In genomic region chr7:43559171-43559938, GRCh38 we compare ENCODE assay signal across 23 cellular contexts. TPM values are rescaled to one million over a fixed set of nuclear protein-coding genes. Genes with fewer than 3 reads are reported as not detected.
DNase-seq lines count a peak whose midpoint lies in the region; ATAC-seq, FAIRE-seq and TF ChIP-seq lines count a peak whose summit lies in the region.
"Had no signal": no experiment of that assay in that cellular context is flagged by ENCODE, and none has a peak within 500 bp of the region (broad histone marks: within the 10 kb centered on the region; RNA-seq: fewer than 3 reads in every experiment).

No MANE protein-coding gene starts in this region.

- TF ChIP-seq CTCF in K562 (IDR thresholded peaks at IDR 0.05 in 2 of 3, conservative IDR thresholded peaks at IDR 0.05 in 1 of 3; ENCODE audit: insufficient read depth in 2 of 3, low read depth in 1 of 3, low read length in 3 of 3) = no peak
- TF ChIP-seq CTCF in keratinocyte (optimal IDR thresholded peaks at IDR 0.05 in 1 of 3, IDR thresholded peaks at IDR 0.05 in 1 of 3, conservative IDR thresholded peaks at IDR 0.05 in 1 of 3; ENCODE audit: extremely low read depth in 1 of 3, insufficient read depth in 2 of 3, low read length in 3 of 3) = no peak
- no peak for TF ChIP-seq CTCF in brain microvascular endothelial cell (IDR thresholded peaks at IDR 0.05; ENCODE audit: low read depth, low read length, missing control alignments)

- H3K79me2 ChIP-seq in K562 (ENCODE audit: control insufficient read depth, insufficient read depth, low read length) (no peaks in the 10 kb centered on the region), keratinocyte (ENCODE audit: control insufficient read depth, insufficient read depth, low read length) (no peaks in the 10 kb centered on the region)

- H3K36me3 ChIP-seq in K562 (ENCODE audit: control insufficient read depth, insufficient read depth, low read length) (no peaks in the 10 kb centered on the region), keratinocyte (ENCODE audit: control insufficient read depth in 2 of 2, extremely low read depth in 1 of 2, insufficient read depth in 2 of 2, low read length in 2 of 2) (no peaks in the 10 kb centered on the region), brain microvascular endothelial cell (replicated peaks) (no peaks in the 10 kb centered on the region)
- H3K36me3 ChIP-seq: SJSA1 had no signal

- H2AFZ ChIP-seq in K562 (ENCODE audit: low read depth, low read length) = no peak overlapping the region
- no peak overlapping the region for H2AFZ ChIP-seq in keratinocyte (ENCODE audit: control insufficient read depth, low read length)
- H2AFZ ChIP-seq: PC-9 had no signal

- no peak overlapping the region for H3K4me2 ChIP-seq in K562 (ENCODE audit: insufficient read depth, low read length)
- H3K4me2 ChIP-seq in keratinocyte (ENCODE audit: control insufficient read depth, extremely low read depth, insufficient read depth, low read depth, low read length) = no peak overlapping the region
- H3K4me2 ChIP-seq: KMS-11, PC-9 had no signal

- H3K4me3 ChIP-seq in K562 (no peak overlapping the region), keratinocyte (ENCODE audit: control insufficient read depth in 2 of 3, extremely low read depth in 1 of 3, insufficient read depth in 2 of 3, low read depth in 1 of 3, low read length in 3 of 3) (no peak overlapping the region), brain microvascular endothelial cell (ENCODE audit: low read depth, low read length) (no peak overlapping the region)
- H3K4me3 ChIP-seq: PC-9, SJSA1 had no signal

- H3K27ac ChIP-seq in K562 (ENCODE audit: extremely low read depth, low read depth, low read length) (no peak overlapping the region), keratinocyte (ENCODE audit: control insufficient read depth, insufficient read depth, low read length) (no peak overlapping the region), brain microvascular endothelial cell (no peak overlapping the region)
- H3K27ac ChIP-seq: 22Rv1, C4-2B, KMS-11, PC-9, SJSA1 had no signal

- FAIRE-seq in K562 (lab: Jason Lieb, UNC) = no peak
- peak; percentile 17 for FAIRE-seq in keratinocyte (lab: Jason Lieb, UNC)
- FAIRE-seq: GM19239, H54 had no signal

- in situ Hi-C loops in K562 (cut with MboI) (no loop called here), brain microvascular endothelial cell (cut with HindIII; ENCODE audit: low pct_ligation_motif_present, low sequenced_read_pairs) (no loop called here)

- TF ChIP-seq POLR2A in K562 (conservative IDR thresholded peaks at IDR 0.05) = no peak

- dilution Hi-C loops in keratinocyte (cut with MboI; ENCODE audit: extremely low pct_ligation_motif_present, low sequenced_read_pairs) = no loop called here

- intact Hi-C loops in K562 (cut with micrococcal nuclease) = no loop called here

- H4K20me1 ChIP-seq in K562 (replicated peaks; ENCODE audit: control insufficient read depth, insufficient read depth, low read length) (no peaks in the 10 kb centered on the region), keratinocyte (ENCODE audit: control insufficient read depth, extremely low read depth, insufficient read depth, low read length) (no peaks in the 10 kb centered on the region)

- DNase-seq in NOMO-1 treated with DMSO at 0.1 percent for 48 hours (lab: John Stamatoyannopoulos, UW; ENCODE audit: unreplicated experiment) (peak; percentile 50), NOMO-1 treated with dmso at 0.1 percent for 144 hours (lab: John Stamatoyannopoulos, UW; ENCODE audit: unreplicated experiment) (no peak), MV-4-11 (lab: John Stamatoyannopoulos, UW) (peak; percentile 37), K562 (ENCODE audit: extremely low read depth in 1 of 4, low spot score in 3 of 4) (no peak), keratinocyte (ENCODE audit: low read depth, low spot score) (no peak), NCI-H69 (lab: John Stamatoyannopoulos, UW) (no peak), brain microvascular endothelial cell (no peak)
- no peak for DNase-seq in activated T-cell treated with anti-CD3 and anti-CD28 coated beads, Interleukin-2, amount 50 U/mL, for 1 hour
- DNase-seq: Calu3, DMS79 treated with DMSO at 0.1 percent for 48 hours, IMR-90, NCI-H2029, NCI-H526 treated with DMSO at 0.1 percent for 48 hours, PC-9, Right ventricle myocardium superior, RPMI8226, T-cell had no signal

- POLR2A ChIA-PET in K562 (lab: Yijun Ruan, JAX) = interaction anchor here (0.7 to 1.7 kb wide), 2 partner anchors 10 to 22 kb away, joined by 4 to 5 read pairs; no protein-coding TSS in a partner anchor

- TF ChIP-seq EP300 in K562 (IDR thresholded peaks at IDR 0.05; ENCODE audit: low read length) = no peak

- no peak for ATAC-seq in K562
- ATAC-seq: T-cell had no signal

- TF ChIP-seq RAD21 in K562 (CRISPR knock-in tag; conservative IDR thresholded peaks at IDR 0.05 in 1 of 2, IDR thresholded peaks at IDR 0.05 in 1 of 2) = no peak

- no peaks in the 10 kb centered on the region for H3K9me3 ChIP-seq in K562 (replicated peaks; ENCODE audit: control insufficient read depth, insufficient read depth, low read depth, low read length)
- H3K9me3 ChIP-seq in keratinocyte (ENCODE audit: control insufficient read depth, low read depth, low read length) = no peaks in the 10 kb centered on the region
- H3K9me3 ChIP-seq: SJSA1 had no signal

- CTCF ChIA-PET in K562 (lab: Yijun Ruan, JAX; ENCODE audit: low intra/inter-chr PET ratio) = no interaction called here

- H3K9ac ChIP-seq in K562 (ENCODE audit: insufficient read depth in 1 of 2, low read depth in 2 of 2, low read length in 2 of 2) (no peak overlapping the region), keratinocyte (ENCODE audit: control insufficient read depth, extremely low read depth, insufficient read depth, low read length) (no peak overlapping the region)
- H3K9ac ChIP-seq: KMS-11 had no signal

- H3K4me1 ChIP-seq in K562 (replicated peaks in 1 of 2; ENCODE audit: control insufficient read depth in 2 of 2, insufficient read depth in 2 of 2, low read length in 2 of 2) (no peaks in the 10 kb centered on the region), keratinocyte (ENCODE audit: control insufficient read depth, extremely low read depth, insufficient read depth, low read length) (peaks cover 7% of the 10 kb centered on the region)

- H3K27me3 ChIP-seq in K562 (ENCODE audit: control insufficient read depth in 2 of 2, insufficient read depth in 2 of 2, low read length in 2 of 2) (peaks cover 45 to 51% of the 10 kb centered on the region in 2 experiments), keratinocyte (ENCODE audit: control insufficient read depth, extremely low read depth, insufficient read depth, low read length) (no peaks in the 10 kb centered on the region), brain microvascular endothelial cell (replicated peaks) (no peaks in the 10 kb centered on the region)
- H3K27me3 ChIP-seq: SJSA1 had no signal

- no TSS peak for BruUV-seq in K562 (replicated peaks; lab: Mats Ljungman, UMichigan)

- H3K9me1 ChIP-seq in K562 (ENCODE audit: control insufficient read depth, insufficient read depth, low read length) = no peaks in the 10 kb centered on the region
- H3K9me1 ChIP-seq in keratinocyte (ENCODE audit: control insufficient read depth, extremely low read depth, insufficient read depth, low read length) = no peaks in the 10 kb centered on the region

- 3% methylated on average over 14 of the region's 14 CpGs for WGBS in K562 (ENCODE audit: insufficient coverage, low coverage, missing lambda C conversion rate)

TF ChIP-seq in K562, 482 proteins besides CTCF, POLR2A, EP300 and RAD21 (continues in another document):
- TF ChIP-seq JUND (IDR thresholded peaks at IDR 0.05; ENCODE audit: borderline replicate concordance, low read depth, low read length) (peak; percentile 62; the same call in 1 of the 2 replicates), JUND (tag; IDR thresholded peaks at IDR 0.05; ENCODE audit: borderline replicate concordance, low read depth, low read length) (0 out of 3 replicates have a peak, but pooled peaks have one; percentile 44), L3MBTL2 (IDR thresholded peaks at IDR 0.05) (peak; percentile 53), ATF3 (IDR thresholded peaks at IDR 0.05) (peak; percentile 44), ATF3 (CRISPR knock-in tag; conservative IDR thresholded peaks at IDR 0.05) (no peak), FOXA3 (CRISPR knock-in tag; conservative IDR thresholded peaks at IDR 0.05 in 1 of 2, IDR thresholded peaks at IDR 0.05 in 1 of 2) (no peak)

RNA-seq across cellular contexts. Expression of gene STK17A, which starts 23.6 kb away (rescaled TPM):
- total RNA-seq in K562 (2011; cell fraction: chromatin; rRNA removed; ENCODE audit: low replicate concordance) = 5.0 and 18.0 TPM in 2 replicates
- total RNA-seq in K562 (2011; cell fraction: nucleolus; rRNA removed) = 3.5 and 4.2 TPM in 2 replicates
- total RNA-seq in K562 (2011; cell fraction: nucleoplasm; rRNA removed) = 8.7 and 17.8 TPM in 2 replicates
- total RNA-seq in K562 (2014; rRNA removed) (13.1 and 13.8 TPM in 2 replicates), K562 (2014; rRNA removed; fragmentation: Illumina TruSeq; extraction: Trizol) (16.3 and 19.5 TPM in 2 replicates), K562 (2015; rRNA removed; fragmentation: Illumina TruSeq; extraction: Trizol) (13.4 and 14.2 TPM in 2 replicates), K562 (2021) (12.3 and 13.7 TPM in 2 replicates)
- polyA plus RNA-seq in K562 (2011; rRNA removed) (6.7 and 11.5 TPM in 2 replicates), K562 (2014; fragmentation: Illumina TruSeq; extraction: Trizol) (12.3 and 14.6 TPM in 2 replicates), K562 (2014; fragmentation: Nextera tagmentation; extraction: Ambion mirVana) (1 to 10 TPM; 3.4 to 3.5 TPM), K562 (2014; rRNA removed) (10.1 and 13.2 TPM in 2 replicates), keratinocyte (33.6 to 81.3 TPM (median 46.1 TPM) in 3 replicates)
- polyA plus RNA-seq in K562 (2011; cell fraction: cytosol; rRNA removed) = 2.1 and 2.4 TPM in 2 replicates
- 4.0 and 4.7 TPM in 2 replicates for polyA plus RNA-seq in K562 (2011; cell fraction: nucleus; rRNA removed)
- polyA plus RNA-seq in K562 (2012) = 11.7 and 13.6 TPM in 2 replicates
- polyA minus RNA-seq in K562 (2011; rRNA and poly(A)+ RNA removed) = 5.5 and 6.4 TPM in 2 replicates
- polyA minus RNA-seq in K562 (2011; cell fraction: cytosol; rRNA and poly(A)+ RNA removed) = 3.1 and 3.6 TPM in 2 replicates
- 4.2 and 4.3 TPM in 2 replicates for polyA minus RNA-seq in K562 (2011; cell fraction: nucleus; rRNA and poly(A)+ RNA removed)
- polyA plus RNA-seq in keratinocyte (2011; ENCODE audit: low read depth) = 30.4 TPM
- 46.4 and 88.3 TPM in 2 replicates for polyA plus RNA-seq in keratinocyte (2011; cell fraction: cytosol; rRNA removed)
- polyA plus RNA-seq in keratinocyte (2011; cell fraction: nucleus; rRNA removed) = 43.9 and 57.0 TPM in 2 replicates
- 55.1 and 72.2 TPM in 2 replicates for polyA plus RNA-seq in keratinocyte (2012; ENCODE audit: low replicate concordance)
- polyA minus RNA-seq in keratinocyte = 3.4 to 32.1 TPM (median 12.9 TPM) in 3 replicates
- 39.1 TPM for polyA minus RNA-seq in keratinocyte (2011; cell fraction: cytosol; rRNA and poly(A)+ RNA removed)
- polyA minus RNA-seq in keratinocyte (2011; cell fraction: nucleus; rRNA and poly(A)+ RNA removed) = 15.8 and 31.2 TPM in 2 replicates

Comparison
In these comparisons a context has a peak if more than half of its experiments do, and no peak if none do; other contexts are left out.
1. DNase-seq: peak in NOMO-1 treated with DMSO at 0.1 percent for 48 hours (single experiment) and MV-4-11 (single experiment); none in NOMO-1 treated with dmso at 0.1 percent for 144 hours (single experiment), K562 (0 of 4), keratinocyte (single experiment), NCI-H69 (single experiment), brain microvascular endothelial cell (single experiment) and activated T-cell treated with anti-CD3 and anti-CD28 coated beads, Interleukin-2, amount 50 U/mL, for 1 hour (single experiment).